In genomic region chr17:55201609-55201932, GRCh38 we compare ENCODE assay signal across 17 cellular contexts.
A peak's percentile ranks its signal among the peaks of the same experiment; 100 is the strongest.
DNase-seq lines count a peak whose midpoint lies in the region; ATAC-seq, FAIRE-seq and TF ChIP-seq lines count a peak whose summit lies in the region.
"Had no signal": no experiment of that assay in that cellular context is flagged by ENCODE, and none has a peak within 500 bp of the region (broad histone marks: within the 10 kb centered on the region; RNA-seq: fewer than 3 reads in every experiment).

No MANE protein-coding gene starts in this region.

- H3K4me1 ChIP-seq in IMR-90 (ENCODE audit: control insufficient read depth, insufficient read depth, low read length) (no peaks in the 10 kb centered on the region), neural progenitor cell (no peaks in the 10 kb centered on the region)

- POLR2A ChIA-PET in IMR-90 (lab: Charles Lee; ENCODE audit: unreplicated experiment) = interaction anchor here (0.7 kb wide), 1 partner anchor 16 kb away, joined by 5 read pairs; no protein-coding TSS in a partner anchor

- H2BK5ac ChIP-seq in IMR-90 (ENCODE audit: low read depth, low read length, poor library complexity, severe bottlenecking) = no peak overlapping the region

- TF ChIP-seq CTCF in IMR-90 (conservative IDR thresholded peaks at IDR 0.05; ENCODE audit: low read depth, low read length) (no peak), neural progenitor cell (IDR thresholded peaks at IDR 0.05) (no peak)

- no peak overlapping the region for H4K5ac ChIP-seq in IMR-90 (ENCODE audit: low read depth, low read length)

- H2BK15ac ChIP-seq in IMR-90 (ENCODE audit: low read depth, low read length) = no peak overlapping the region

- in situ Hi-C loops in IMR-90 (cut with MboI; ENCODE audit: low sequenced_read_pairs) = no loop called here

- H3K27me3 Mint-ChIP-seq in neural progenitor cell (ENCODE audit: insufficient read depth, low read depth) = peaks cover 3% of the 10 kb centered on the region

- DNase-seq in GM12891 (ENCODE audit: insufficient read length, low spot score) (no peak), IMR-90 (no peak), cerebellar cortex (ENCODE audit: low spot score) (peak; percentile 63), neural progenitor cell (ENCODE audit: low spot score) (no peak), globus pallidus (ENCODE audit: low spot score) (no peak), cortex of kidney (lab: John Stamatoyannopoulos, UW) (no peak), amniotic stem cell (lab: John Stamatoyannopoulos, UW) (no peak)
- DNase-seq: DND-41, GDM1, GM23248, NCI-H1048, NCI-H1436, NCI-H2029, NCI-H774, T-helper 17 cell had no signal

- H3K9me1 ChIP-seq in IMR-90 (ENCODE audit: insufficient read depth, low read length) = no peaks in the 10 kb centered on the region

- no peak overlapping the region for H2AK9ac ChIP-seq in IMR-90 (replicated peaks; ENCODE audit: low read depth, low read length, poor library complexity)

- no peaks in the 10 kb centered on the region for H3K9me3 ChIP-seq in IMR-90 (ENCODE audit: control insufficient read depth, insufficient read depth, low read length)
- H3K9me3 ChIP-seq in neural progenitor cell (ENCODE audit: low read depth) = peaks cover 9% of the 10 kb centered on the region
- H3K9me3 ChIP-seq: SJSA1 had no signal

- FAIRE-seq in GM12891 (lab: Jason Lieb, UNC) = peak; percentile 16

- no peaks in the 10 kb centered on the region for H3K79me2 ChIP-seq in neural progenitor cell (ENCODE audit: low read depth)

- H3K4me2 ChIP-seq in IMR-90 (ENCODE audit: low read depth, low read length) (no peak overlapping the region), neural progenitor cell (no peak overlapping the region)

- H3K36me3 Mint-ChIP-seq in neural progenitor cell = no peaks in the 10 kb centered on the region
- H3K36me3 Mint-ChIP-seq: CD14-positive monocyte had no signal

- H3K4me3 ChIP-seq in IMR-90 (ENCODE audit: insufficient read depth, low read depth, low read length) = no peak overlapping the region
- no peak overlapping the region for H3K4me3 ChIP-seq in neural progenitor cell
- H3K4me3 ChIP-seq: GM23248, SJSA1 had no signal

- H3K27ac Mint-ChIP-seq in neural progenitor cell = no peak overlapping the region
- H3K27ac Mint-ChIP-seq: CD14-positive monocyte, T-helper 17 cell had no signal

- no peak overlapping the region for H3K56ac ChIP-seq in IMR-90 (ENCODE audit: extremely low read depth, insufficient read depth, low read length)

- peaks cover 2% of the 10 kb centered on the region for H3K9me3 Mint-ChIP-seq in neural progenitor cell

- CTCF ChIA-PET in IMR-90 (lab: Yijun Ruan, JAX) = no interaction called here

- H3K18ac ChIP-seq in IMR-90 (ENCODE audit: low read depth, low read length) = no peak overlapping the region

- ATAC-seq in IMR-90 (ENCODE audit: low read depth) = no peak
- ATAC-seq: T-helper 17 cell had no signal

- H3K4me3 Mint-ChIP-seq in neural progenitor cell = no peak overlapping the region
- H3K4me3 Mint-ChIP-seq: CD14-positive monocyte, T-helper 17 cell had no signal

- H3K23ac ChIP-seq in IMR-90 (ENCODE audit: low read depth, low read length) = no peak overlapping the region

- H3K4me1 Mint-ChIP-seq in neural progenitor cell = peaks cover 17% of the 10 kb centered on the region

- 0% methylated on average over 2 of the region's 4 CpGs; no CpG with 5 or more reads in 1 of the 2 experiments for WGBS in IMR-90 (ENCODE audit: extremely low coverage in 2 of 2, insufficient read length in 1 of 2), 2 experiments

- no peak overlapping the region for H2AK5ac ChIP-seq in IMR-90 (ENCODE audit: low read depth, low read length)

- H3K36me3 ChIP-seq in IMR-90 (ENCODE audit: control insufficient read depth, insufficient read depth, low read length) = no peaks in the 10 kb centered on the region
- no peaks in the 10 kb centered on the region for H3K36me3 ChIP-seq in neural progenitor cell
- H3K36me3 ChIP-seq: SJSA1 had no signal

- H3K9ac ChIP-seq in IMR-90 (ENCODE audit: low read depth, low read length) = no peak overlapping the region
- no peak overlapping the region for H3K9ac ChIP-seq in neural progenitor cell
- H3K9ac ChIP-seq: GM23248 had no signal

- no peak overlapping the region for H2AFZ ChIP-seq in IMR-90 (replicated peaks; ENCODE audit: low read length, poor library complexity)
- H2AFZ ChIP-seq in neural progenitor cell (replicated peaks) = peak overlapping the region; percentile 72
- H2AFZ ChIP-seq: GM23248 had no signal

- dilution Hi-C loops in IMR-90 (cut with HindIII; ENCODE audit: low sequenced_read_pairs, unreplicated experiment) = no loop called here

- H3K27ac ChIP-seq in IMR-90 (ENCODE audit: insufficient read depth, low read length) (no peak overlapping the region), neural progenitor cell (no peak overlapping the region)
- H3K27ac ChIP-seq: GM23248, SJSA1 had no signal

- BruUV-seq in IMR-90 (replicated peaks; lab: Mats Ljungman, UMichigan) = no TSS peak

- no peak for TF ChIP-seq POLR2A in GM12891 (IDR thresholded peaks at IDR 0.05; ENCODE audit: low read depth, low read length)
- no peak for TF ChIP-seq POLR2A in IMR-90 (IDR thresholded peaks at IDR 0.05; ENCODE audit: low read depth, low read length)

- H3K27me3 ChIP-seq in IMR-90 (ENCODE audit: control insufficient read depth, insufficient read depth, low read length) (no peaks in the 10 kb centered on the region), neural progenitor cell (no peaks in the 10 kb centered on the region)
- H3K27me3 ChIP-seq: SJSA1 had no signal

- H3K4ac ChIP-seq in IMR-90 (ENCODE audit: low read depth, low read length) = no peak overlapping the region

- no peak overlapping the region for H4K91ac ChIP-seq in IMR-90 (ENCODE audit: insufficient read depth, low read depth, low read length)

- no peak for TF ChIP-seq RAD21 in IMR-90 (IDR thresholded peaks at IDR 0.05; ENCODE audit: low read length)

- no peaks in the 10 kb centered on the region for H3K79me1 ChIP-seq in IMR-90 (ENCODE audit: low read depth in 1 of 2, low read length in 2 of 2)

- no peak overlapping the region for H2BK20ac ChIP-seq in IMR-90 (ENCODE audit: low read depth, low read length)

- H4K8ac ChIP-seq in IMR-90 (ENCODE audit: low read depth in 2 of 2, low read length in 2 of 2) = no peak overlapping the region

- H2BK120ac ChIP-seq in IMR-90 (ENCODE audit: low read depth, low read length) = no peak overlapping the region

- no peak overlapping the region for H3K14ac ChIP-seq in IMR-90 (replicated peaks; ENCODE audit: low read depth, low read length)

- H3F3A ChIP-seq in neural progenitor cell (ENCODE audit: low read depth) = no peaks in the 10 kb centered on the region

- intact Hi-C loops in IMR-90 (cut with micrococcal nuclease) = no loop called here

- H4K20me1 ChIP-seq in IMR-90 (ENCODE audit: insufficient read depth, low read length) (no peaks in the 10 kb centered on the region), neural progenitor cell (ENCODE audit: low read depth) (no peaks in the 10 kb centered on the region)

TF ChIP-seq in GM12891, 5 proteins besides CTCF, POLR2A, EP300 and RAD21:
- TF ChIP-seq SPI1 (IDR thresholded peaks at IDR 0.05; ENCODE audit: low read depth, low read length) (no peak), POLR2AphosphoS5 (IDR thresholded peaks at IDR 0.05; ENCODE audit: low read depth, low read length) (no peak)

TF ChIP-seq in IMR-90, 13 proteins besides CTCF, POLR2A, EP300 and RAD21:
- peak; percentile 96 for TF ChIP-seq MAFK (IDR thresholded peaks at IDR 0.05; ENCODE audit: low read depth, low read length)
- no peak for TF ChIP-seq BHLHE40 (IDR thresholded peaks at IDR 0.05; ENCODE audit: low read depth, low read length)
